24 cellular contexts compared by ENCODE assay signal in the genomic region with DNA sequence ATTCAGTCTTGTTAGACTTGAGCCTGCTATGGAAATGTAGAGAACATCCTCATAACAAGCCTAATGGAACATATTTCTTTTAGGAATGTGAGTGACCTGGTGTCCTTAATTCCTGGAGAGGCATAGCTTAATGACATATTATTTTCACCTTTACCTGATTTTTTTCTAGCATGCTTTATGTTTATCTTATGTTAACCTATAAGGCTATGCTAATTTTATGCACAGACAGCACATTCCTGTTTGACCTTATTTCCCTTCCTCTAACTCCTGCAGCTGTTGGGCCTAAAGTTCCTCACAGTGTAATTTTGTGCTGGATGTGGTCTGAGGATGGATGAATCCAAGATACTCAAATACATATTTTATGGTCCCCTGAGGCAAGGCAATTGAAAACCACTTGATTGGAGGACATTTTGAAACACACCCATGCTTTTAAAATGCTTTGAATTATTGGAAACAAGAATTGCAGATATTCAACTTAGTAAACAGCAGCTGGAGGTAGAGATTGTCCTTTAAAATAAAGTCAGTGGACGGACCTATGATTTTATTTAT.
"Had no signal": no experiment of that assay in that cellular context is flagged by ENCODE, and none has a peak within 500 bp of the region (broad histone marks: within the 10 kb centered on the region; RNA-seq: fewer than 3 reads in every experiment).

No MANE protein-coding gene starts in this region.

- H3K27ac ChIP-seq: left ventricle myocardium inferior, spleen, testis, upper lobe of left lung had no signal

- H3K36me3 Mint-ChIP-seq: activated naive CD8-positive, alpha-beta T cell treated with anti-CD3 and anti-CD28 coated beads for 36 hours; naive B cell had no signal

- H3K27ac Mint-ChIP-seq: activated naive CD8-positive, alpha-beta T cell treated with anti-CD3 and anti-CD28 coated beads for 36 hours; activated T-helper 2 cell treated with anti-CD3 and anti-CD28 coated beads, Interferon-gamma antibody, Interleukin-2, Interleukin-4, amounts not matched to agents 10 μg/mL and 5 μg/mL and 100 μg/mL, durations not matched to agents 14 hours and 24 hours and 36 hours; naive B cell; T-helper 17 cell had no signal

- FAIRE-seq: bronchial epithelial cell had no signal

- H3K27me3 ChIP-seq: testis, upper lobe of left lung had no signal

- H3K9me3 ChIP-seq: left ventricle myocardium inferior, spleen, testis, upper lobe of left lung had no signal

- H3K9me3 Mint-ChIP-seq: activated naive CD8-positive, alpha-beta T cell treated with anti-CD3 and anti-CD28 coated beads for 36 hours; activated T-cell treated with anti-CD3 and anti-CD28 coated beads, Interleukin-2, amount 50 U/mL, for 4 hours; activated T-helper 2 cell treated with anti-CD3 and anti-CD28 coated beads, Interferon-gamma antibody, Interleukin-2, Interleukin-4, amounts not matched to agents 10 μg/mL and 5 μg/mL and 100 μg/mL, durations not matched to agents 14 hours and 24 hours and 36 hours; neural crest cell had no signal

- ATAC-seq: activated T-cell treated with anti-CD3 and anti-CD28 coated beads, Interleukin-2, amount 50 U/mL, for 4 hours; T-helper 17 cell had no signal

- H3K4me3 ChIP-seq: left ventricle myocardium inferior, spleen, testis, upper lobe of left lung had no signal

- H3K4me3 Mint-ChIP-seq: activated naive CD8-positive, alpha-beta T cell treated with anti-CD3 and anti-CD28 coated beads for 36 hours; activated T-cell treated with anti-CD3 and anti-CD28 coated beads, Interleukin-2, amount 50 U/mL, for 4 hours; naive B cell; neural crest cell; T-helper 17 cell had no signal

- DNase-seq: activated CD4-positive, alpha-beta T cell treated with anti-CD3 and anti-CD28 coated beads for 4 hours; activated CD4-positive, alpha-beta T cell treated with anti-CD3 and anti-CD28 coated beads, Interleukin-2, amount 50 U/mL, for 48 hours; activated CD4-positive, CD25-positive, alpha-beta regulatory T cell; activated CD8-positive, alpha-beta memory T cell treated with anti-CD3 and anti-CD28 coated beads, Interleukin-2, amount 50 U/mL, for 48 hours; activated naive CD4-positive, alpha-beta T cell; activated naive CD8-positive, alpha-beta T cell treated with anti-CD3 and anti-CD28 coated beads for 36 hours; activated T-cell treated with anti-CD3 and anti-CD28 coated beads, Interleukin-2, amount 50 U/mL, for 4 hours; cerebellar nuclear complex; cortex of kidney; foreskin fibroblast; left ventricle myocardium inferior; mammary epithelial cell; naive B cell; retina; spleen; stimulated activated CD4-positive, alpha-beta T cell treated with anti-CD3 and anti-CD28 coated beads, Interleukin-4, amount 100 ng/mL, for 1 hour; stimulated activated naive CD4-positive, alpha-beta T cell; SW 1271; T-helper 17 cell; testis; upper lobe of left lung had no signal

- H3K4me1 Mint-ChIP-seq: naive B cell, neural crest cell had no signal

- H3K4me1 ChIP-seq: spleen, testis, upper lobe of left lung had no signal

- H3K36me3 ChIP-seq: left ventricle myocardium inferior, spleen, upper lobe of left lung had no signal
